ENCODE assay signal across 21 cellular contexts in the genomic region with DNA sequence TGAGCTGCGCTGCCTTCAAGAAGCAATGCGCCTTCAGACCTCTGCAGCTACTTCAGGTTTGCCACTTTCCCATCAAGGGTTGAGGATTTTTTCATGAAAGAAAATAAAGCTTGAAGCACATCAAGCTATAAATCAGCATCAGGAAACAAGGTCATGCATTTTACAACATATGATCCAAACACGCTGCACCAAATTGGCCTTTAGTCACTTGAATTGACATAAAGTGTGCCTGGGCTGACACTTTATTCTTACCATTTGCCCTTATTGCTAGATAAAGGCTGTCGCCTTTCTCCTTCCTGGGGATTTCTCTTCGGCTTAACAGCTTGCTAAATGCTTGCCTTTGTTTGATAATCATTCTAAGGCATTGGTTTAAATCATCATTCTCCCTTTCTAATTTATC.
DNase-seq lines count a peak whose midpoint lies in the region; ATAC-seq and TF ChIP-seq lines count a peak whose summit lies in the region.
"Had no signal": no experiment of that assay in that cellular context is flagged by ENCODE, and none has a peak within 500 bp of the region (broad histone marks: within the 10 kb centered on the region; RNA-seq: fewer than 3 reads in every experiment).

No MANE protein-coding gene starts in this region.

- no peak for ATAC-seq in WTC11
- ATAC-seq: GM12878, HepG2 had no signal

- intact Hi-C loops in A673 (cut with micrococcal nuclease; ENCODE audit: unreplicated experiment) (no loop called here), stomach (cut with DNase I; ENCODE audit: low total_unique reads) (no loop called here)

- peak overlapping the region; percentile 93 for H2AK5ac ChIP-seq in mesenchymal stem cell (ENCODE audit: low read length, severe bottlenecking)

- H3K27ac Mint-ChIP-seq in WTC11: no peak overlapping the region
- H3K27ac Mint-ChIP-seq: CD8-positive, alpha-beta memory T cell; HFFc6 had no signal

- H2BK5ac ChIP-seq in mesenchymal stem cell (ENCODE audit: low read depth, low read length, poor library complexity, severe bottlenecking): no peak overlapping the region

- H3K4ac ChIP-seq in mesenchymal stem cell (ENCODE audit: low read depth in 1 of 2, low read length in 2 of 2): no peak overlapping the region

- no peaks in the 10 kb centered on the region for H3K36me3 Mint-ChIP-seq in WTC11
- H3K36me3 Mint-ChIP-seq: CD8-positive, alpha-beta memory T cell had no signal

- no peak overlapping the region for H2BK12ac ChIP-seq in mesenchymal stem cell (ENCODE audit: low read length in 2 of 2)

- no peak overlapping the region for H4K8ac ChIP-seq in mesenchymal stem cell (ENCODE audit: low read length)

- CTCF ChIA-PET in A673 (lab: Charles Lee): no interaction called here
- CTCF ChIA-PET in WTC11 (lab: Charles Lee): no interaction called here

- H3K4me1 ChIP-seq in A673 (ENCODE audit: insufficient read depth, low read length, poor library complexity, severe bottlenecking): peaks cover 23% of the 10 kb centered on the region
- H3K4me1 ChIP-seq in mesenchymal stem cell (ENCODE audit: control insufficient read depth, insufficient read depth, low read depth, low read length): peaks cover 2% of the 10 kb centered on the region
- peaks cover 0 to 6% (median 0%) of the 10 kb centered on the region in 4 donors for H3K4me1 ChIP-seq in stomach

- H3K4me3 Mint-ChIP-seq in WTC11: no peak overlapping the region
- H3K4me3 Mint-ChIP-seq: CD8-positive, alpha-beta memory T cell; HFFc6 had no signal

- POLR2A ChIA-PET in A673 (lab: Charles Lee; ENCODE audit: low non-redundant PET): no interaction called here
- POLR2A ChIA-PET in WTC11 (lab: Charles Lee): interaction anchor here (0.6 kb wide), 1 partner anchor 441 kb away, joined by 3 read pairs; no protein-coding TSS in a partner anchor

- H3K36me3 ChIP-seq in A673 (ENCODE audit: insufficient read depth, low read length, poor library complexity, severe bottlenecking) (no peaks in the 10 kb centered on the region), mesenchymal stem cell (ENCODE audit: control insufficient read depth in 1 of 2, insufficient read depth in 2 of 2, low read depth in 1 of 2, low read length in 2 of 2) (no peaks in the 10 kb centered on the region), stomach (no peaks in the 10 kb centered on the region)

- no peak for TF ChIP-seq EP300 in stomach (IDR thresholded peaks at IDR 0.05)

- H3K9me3 Mint-ChIP-seq in WTC11: no peaks in the 10 kb centered on the region
- H3K9me3 Mint-ChIP-seq: CD8-positive, alpha-beta memory T cell; HFFc6 had no signal

- H2BK15ac ChIP-seq in mesenchymal stem cell (ENCODE audit: low read depth, poor library complexity, severe bottlenecking): no peak overlapping the region

- no peak overlapping the region for H3K18ac ChIP-seq in mesenchymal stem cell (ENCODE audit: low read depth in 1 of 2, low read length in 2 of 2)

- peaks cover 32% of the 10 kb centered on the region for H3K4me1 Mint-ChIP-seq in WTC11
- H3K4me1 Mint-ChIP-seq: CD8-positive, alpha-beta memory T cell had no signal

- H3K27me3 ChIP-seq in A673 (replicated peaks; ENCODE audit: insufficient read depth, low read depth, low read length, poor library complexity) (no peaks in the 10 kb centered on the region), mesenchymal stem cell (ENCODE audit: control insufficient read depth in 1 of 2, insufficient read depth in 1 of 2, low read length in 2 of 2) (no peaks in the 10 kb centered on the region), stomach (no peaks in the 10 kb centered on the region)

- H3K27ac ChIP-seq in A673 (ENCODE audit: low read depth, low read length, poor library complexity, severe bottlenecking) (no peak overlapping the region), mesenchymal stem cell (ENCODE audit: low read length, poor library complexity, severe bottlenecking) (peak overlapping the region; percentile 38), stomach (no peak overlapping the region)
- H3K27ac ChIP-seq: KMS-11 had no signal

- no TSS peak for BruUV-seq in A673 (replicated peaks; lab: Mats Ljungman, UMichigan)

- H3K27me3 Mint-ChIP-seq in WTC11 (ENCODE audit: low read depth): peaks cover 2% of the 10 kb centered on the region

- no peaks in the 10 kb centered on the region for H3K9me3 ChIP-seq in A673 (ENCODE audit: low read depth, low read length, poor library complexity, severe bottlenecking)
- no peaks in the 10 kb centered on the region for H3K9me3 ChIP-seq in mesenchymal stem cell (ENCODE audit: control insufficient read depth, low read length)
- H3K9me3 ChIP-seq in stomach: no peaks in the 10 kb centered on the region

- H3K23ac ChIP-seq in mesenchymal stem cell (ENCODE audit: low read length in 2 of 2): no peak overlapping the region

- no peak overlapping the region for H2BK120ac ChIP-seq in mesenchymal stem cell (ENCODE audit: low read depth, low read length)

- H3K4me3 ChIP-seq in A673 (ENCODE audit: low read depth, low read length, poor library complexity, severe bottlenecking) (no peak overlapping the region), mesenchymal stem cell (ENCODE audit: insufficient read depth in 1 of 2, low read depth in 1 of 2, low read length in 2 of 2) (no peak overlapping the region), stomach (no peak overlapping the region)
- H3K4me3 ChIP-seq: GM12878 had no signal

- no peak overlapping the region for H3K4me2 ChIP-seq in mesenchymal stem cell (ENCODE audit: low read length, poor library complexity, severe bottlenecking)
- H3K4me2 ChIP-seq: KMS-11 had no signal

- no peak for TF ChIP-seq CTCF in A673 (conservative IDR thresholded peaks at IDR 0.05; ENCODE audit: low read depth, low read length)
- no peak for TF ChIP-seq CTCF in stomach (IDR thresholded peaks at IDR 0.05)
- TF ChIP-seq CTCF in WTC11 (IDR thresholded peaks at IDR 0.05): no peak

- 58% methylated on average over 5 of the region's 5 CpGs for WGBS in mesenchymal stem cell
- WGBS in stomach, 5 donors: 74 to 78% (median 77%) methylated on average over 5 of the region's 5 CpGs

- no peak for TF ChIP-seq POLR2A in stomach (IDR thresholded peaks at IDR 0.05)

- no peak overlapping the region for H3K9ac ChIP-seq in mesenchymal stem cell (ENCODE audit: low read length)
- H3K9ac ChIP-seq: KMS-11 had no signal

- peaks cover 14% of the 10 kb centered on the region for H3K79me1 ChIP-seq in mesenchymal stem cell (replicated peaks; ENCODE audit: low read length, poor library complexity, severe bottlenecking)

- DNase-seq in NCI-H146 (lab: John Stamatoyannopoulos, UW) (peak; percentile 68), NCI-H146 treated with DMSO at 0.1 percent for 48 hours (lab: John Stamatoyannopoulos, UW; ENCODE audit: unreplicated experiment) (no peak), A673 (ENCODE audit: low spot score) (peak; percentile 57), NCI-H69 (lab: John Stamatoyannopoulos, UW) (peak; percentile 70), mesenchymal stem cell (no peak), stomach (no peak), WTC11 (ENCODE audit: low spot score) (no peak), hypothalamus (lab: John Stamatoyannopoulos, UW) (no peak)
- DNase-seq: 8988T; CD8-positive, alpha-beta memory T cell; DMS79 treated with DMSO at 0.1 percent for 48 hours; GDM1; GOT3; HFFc6; NCI-H1694 treated with DMSO at 0.1 percent for 48 hours; NCI-H446 treated with DMSO at 0.1 percent for 48 hours; NCI-H774; SIG-M5 had no signal

- no peak overlapping the region for H4K91ac ChIP-seq in mesenchymal stem cell (ENCODE audit: low read length)

- no peak overlapping the region for H3K14ac ChIP-seq in mesenchymal stem cell (ENCODE audit: low read length in 2 of 2)

- H2AFZ ChIP-seq in mesenchymal stem cell (ENCODE audit: low read depth, low read length): no peak overlapping the region

TF ChIP-seq in WTC11, 78 proteins besides CTCF, POLR2A, EP300 and RAD21 (continues in another document):
- TF ChIP-seq, protein P1, sequence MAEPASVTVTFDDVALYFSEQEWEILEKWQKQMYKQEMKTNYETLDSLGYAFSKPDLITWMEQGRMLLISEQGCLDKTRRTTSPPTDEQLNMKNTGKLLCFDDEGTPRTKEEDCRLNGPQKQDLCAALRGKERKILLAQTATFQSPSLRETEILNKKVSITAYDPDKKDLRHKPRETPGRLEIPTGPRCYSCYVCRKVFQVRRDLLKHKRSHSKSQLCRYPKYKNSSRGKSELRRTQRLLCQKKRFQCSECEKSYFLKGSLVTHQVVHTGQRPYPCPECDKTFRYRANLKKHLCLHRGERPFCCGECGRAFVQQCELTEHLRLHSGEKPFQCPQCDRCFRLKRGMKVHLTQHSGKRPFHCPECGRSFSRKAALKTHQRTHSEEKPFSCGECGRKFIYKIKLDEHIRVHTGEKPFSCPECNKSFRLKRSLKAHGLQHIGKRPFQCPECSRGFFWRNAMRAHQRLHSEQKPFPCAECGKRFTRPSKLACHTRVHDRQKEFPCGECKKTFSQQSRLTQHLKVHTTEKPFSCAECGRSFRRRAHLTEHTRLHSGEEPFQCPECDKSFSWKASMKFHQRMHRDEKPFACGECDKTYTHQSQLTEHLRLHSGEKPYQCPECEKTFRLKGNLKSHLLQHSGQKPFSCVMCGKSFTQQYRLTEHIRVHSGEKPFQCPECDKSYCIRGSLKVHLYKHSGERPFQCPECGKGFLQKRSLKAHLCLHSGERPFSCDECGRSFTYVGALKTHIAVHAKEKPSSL (CRISPR knock-in tag; conservative IDR thresholded peaks at IDR 0.05): no peak
- TF ChIP-seq, protein P2, sequence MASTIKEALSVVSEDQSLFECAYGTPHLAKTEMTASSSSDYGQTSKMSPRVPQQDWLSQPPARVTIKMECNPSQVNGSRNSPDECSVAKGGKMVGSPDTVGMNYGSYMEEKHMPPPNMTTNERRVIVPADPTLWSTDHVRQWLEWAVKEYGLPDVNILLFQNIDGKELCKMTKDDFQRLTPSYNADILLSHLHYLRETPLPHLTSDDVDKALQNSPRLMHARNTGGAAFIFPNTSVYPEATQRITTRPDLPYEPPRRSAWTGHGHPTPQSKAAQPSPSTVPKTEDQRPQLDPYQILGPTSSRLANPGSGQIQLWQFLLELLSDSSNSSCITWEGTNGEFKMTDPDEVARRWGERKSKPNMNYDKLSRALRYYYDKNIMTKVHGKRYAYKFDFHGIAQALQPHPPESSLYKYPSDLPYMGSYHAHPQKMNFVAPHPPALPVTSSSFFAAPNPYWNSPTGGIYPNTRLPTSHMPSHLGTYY (CRISPR knock-in tag; IDR thresholded peaks at IDR 0.05): no peak

Comparison
In these comparisons a context has a peak if more than half of its experiments do, and no peak if none do; other contexts are left out.
1. DNase-seq: peak in NCI-H146 (single experiment), A673 (single experiment) and NCI-H69 (single experiment); none in NCI-H146 treated with DMSO at 0.1 percent for 48 hours (single experiment), mesenchymal stem cell (single experiment), stomach (single experiment), WTC11 (single experiment) and hypothalamus (0 of 51).